In genomic region chr16:1057252-1057932, GRCh38 we compare ENCODE assay signal across 1 cellular context.
TF ChIP-seq lines count a peak whose summit lies in the region.

No MANE protein-coding gene starts in this region.

TF ChIP-seq in GM12878, 131 proteins besides CTCF, POLR2A, EP300 and RAD21:
- TF ChIP-seq E2F8 (IDR thresholded peaks at IDR 0.05; ENCODE audit: low read depth, partially characterized antibody): no peak
- TF ChIP-seq TCF7 (IDR thresholded peaks at IDR 0.05; ENCODE audit: borderline replicate concordance): no peak
- TF ChIP-seq YY1 (IDR thresholded peaks at IDR 0.05; ENCODE audit: low read depth, low read length): no peak
- peak; percentile 38; the same call in 1 of the 2 replicates for TF ChIP-seq SMC3 (IDR thresholded peaks at IDR 0.05; ENCODE audit: borderline replicate concordance, low read length)
